In genomic region chr4:2103843-2104547, GRCh38 we compare ENCODE assay signal across 17 cellular contexts.
"Had no signal": no experiment of that assay in that cellular context is flagged by ENCODE, and none has a peak within 500 bp of the region (broad histone marks: within the 10 kb centered on the region; RNA-seq: fewer than 3 reads in every experiment).

No MANE protein-coding gene starts in this region.

- DNase-seq: activated CD8-positive, alpha-beta T cell treated with anti-CD3 and anti-CD28 coated beads for 36 hours; activated naive CD4-positive, alpha-beta T cell treated with anti-CD3 and anti-CD28 coated beads, Interleukin-2, amount 10 ng/mL, durations not matched to agents 7 days and 5 days; central memory CD4-positive, alpha-beta T cell; effector CD8-positive, alpha-beta T cell; gastrocnemius medialis; heart right ventricle; islet precursor cell; left lung; mesendoderm; stimulated activated CD4-positive, alpha-beta T cell treated with anti-CD3 and anti-CD28 coated beads, Interleukin-2, amount 100 ng/mL, for 48 hours; stimulated activated CD8-positive, alpha-beta memory T cell treated with anti-CD3 and anti-CD28 coated beads, Interleukin-4, amount 100 ng/mL, for 48 hours; stimulated activated naive CD8-positive, alpha-beta T cell treated with anti-CD3 and anti-CD28 coated beads, Interleukin-15, amount 100 ng/mL, for 72 hours; T1000; testis; upper lobe of right lung had no signal

- ATAC-seq: activated CD8-positive, alpha-beta T cell treated with anti-CD3 and anti-CD28 coated beads for 36 hours; gastrocnemius medialis; heart right ventricle; left lung; stimulated activated naive CD8-positive, alpha-beta T cell treated with anti-CD3 and anti-CD28 coated beads, Interleukin-15, amount 100 ng/mL, for 72 hours; upper lobe of right lung had no signal

- H3K9me3 ChIP-seq: testis had no signal

- H3K4me1 ChIP-seq: gastrocnemius medialis, heart right ventricle, left lung, testis, upper lobe of right lung had no signal

- H3K27me3 ChIP-seq: gastrocnemius medialis, testis, upper lobe of right lung had no signal

- H3K27ac ChIP-seq: coronary artery, gastrocnemius medialis, heart right ventricle, left lung, testis, upper lobe of right lung, VCaP had no signal

- H3K36me3 ChIP-seq: gastrocnemius medialis, heart right ventricle, left lung, upper lobe of right lung had no signal

- H3K4me3 ChIP-seq: coronary artery, gastrocnemius medialis, heart right ventricle, left lung, testis, upper lobe of right lung had no signal
